ENCODE assay signal across 21 cellular contexts in genomic region chr9:34688329-34689161, GRCh38. TPM values are rescaled to one million over a fixed set of nuclear protein-coding genes. Genes with fewer than 3 reads are reported as not detected.
DNase-seq lines count a peak whose midpoint lies in the region; ATAC-seq, FAIRE-seq and TF ChIP-seq lines count a peak whose summit lies in the region.
"Had no signal": no experiment of that assay in that cellular context is flagged by ENCODE, and none has a peak within 500 bp of the region (broad histone marks: within the 10 kb centered on the region; RNA-seq: fewer than 3 reads in every experiment).

No MANE protein-coding gene starts in this region.

- no peak for TF ChIP-seq CTCF in H9 (conservative IDR thresholded peaks at IDR 0.05)
- TF ChIP-seq CTCF in H1 (IDR thresholded peaks at IDR 0.05; ENCODE audit: control extremely low read depth in 1 of 3, insufficient read depth in 1 of 3, low read depth in 1 of 3, low read length in 3 of 3) = no peak
- TF ChIP-seq CTCF in progenitor cell of endocrine pancreas (IDR thresholded peaks at IDR 0.05; ENCODE audit: unreplicated experiment) = no peak

- H3K36me3 Mint-ChIP-seq in H9 (ENCODE audit: insufficient read depth in 1 of 3, low read depth in 3 of 3) (no peaks in the 10 kb centered on the region), progenitor cell of endocrine pancreas (ENCODE audit: insufficient read depth) (no peaks in the 10 kb centered on the region)

- H3K56ac ChIP-seq in H9 (ENCODE audit: insufficient read length, low read depth, low read length) = no peak overlapping the region
- H3K56ac ChIP-seq in H1 (replicated peaks; ENCODE audit: insufficient read length, low read depth, low read length) = no peak overlapping the region

- POLR2A ChIA-PET in H1 (lab: Charles Lee; ENCODE audit: partially characterized antibody) = no interaction called here
- POLR2A ChIA-PET in HEK293T (lab: Yijun Ruan, JAX) = no interaction called here

- TF ChIP-seq RAD21 in H1 (IDR thresholded peaks at IDR 0.05 in 1 of 2, conservative IDR thresholded peaks at IDR 0.05 in 1 of 2; ENCODE audit: low read depth in 2 of 2, low read length in 2 of 2) = no peak

- H2BK20ac ChIP-seq in H9 (ENCODE audit: low read depth, low read length, poor library complexity, severe bottlenecking) (no peak overlapping the region), H1 (ENCODE audit: low read length) (no peak overlapping the region)

- H3K4me3 ChIP-seq in H1 (ENCODE audit: extremely low read depth in 1 of 4, insufficient read depth in 2 of 4, low read depth in 3 of 4, low read length in 4 of 4) = no peak overlapping the region
- H3K4me3 ChIP-seq: BLaER1 treated with 17β-estradiol and CSF1 and Interleukin-3, amounts not matched to agents 10 nM and 100 nM had no signal

- TF ChIP-seq EP300 in H1 (IDR thresholded peaks at IDR 0.05; ENCODE audit: borderline replicate concordance in 1 of 2, low read depth in 2 of 2, low read length in 2 of 2) = no peak

- H2AFZ ChIP-seq in H9 (ENCODE audit: low read length) = no peak overlapping the region
- H2AFZ ChIP-seq in H1 (ENCODE audit: low read length) = no peak overlapping the region

- H3K4me3 Mint-ChIP-seq in H9 (no peak overlapping the region), progenitor cell of endocrine pancreas (ENCODE audit: low read depth) (no peak overlapping the region)

- no peak overlapping the region for H3K23ac ChIP-seq in H9 (ENCODE audit: insufficient read length, low read depth, low read length)
- H3K23ac ChIP-seq in H1 (ENCODE audit: insufficient read length) = no peak overlapping the region

- H3K27ac ChIP-seq in H9 (ENCODE audit: insufficient read length, low read depth, low read length) = no peak overlapping the region
- no peak overlapping the region for H3K27ac ChIP-seq in H1 (ENCODE audit: low read depth, low read length)
- H3K27ac ChIP-seq: BLaER1 treated with 17β-estradiol and CSF1 and Interleukin-3, amounts not matched to agents 10 nM and 100 nM; RWPE1 had no signal

- no peak overlapping the region for H2AK5ac ChIP-seq in H9 (ENCODE audit: insufficient read length, low read length)
- no peak overlapping the region for H2AK5ac ChIP-seq in H1 (ENCODE audit: low read depth, low read length)

- H4K8ac ChIP-seq in H9 (replicated peaks; ENCODE audit: insufficient read length, low read depth, low read length) (no peak overlapping the region), H1 (ENCODE audit: extremely low read depth, insufficient read depth, low read length) (no peak overlapping the region)

- H3K9me3 ChIP-seq in H9 (ENCODE audit: control insufficient read depth, low read depth, low read length) = no peaks in the 10 kb centered on the region
- no peaks in the 10 kb centered on the region for H3K9me3 ChIP-seq in H1 (ENCODE audit: insufficient read depth in 2 of 2, low read depth in 1 of 2, low read length in 1 of 2)
- H3K9me3 ChIP-seq: BLaER1 treated with 17β-estradiol and CSF1 and Interleukin-3, amounts not matched to agents 10 nM and 100 nM had no signal

- CTCF ChIA-PET in H1 (lab: Charles Lee; ENCODE audit: partially characterized antibody) (interaction anchor here (1.7 to 12.6 kb wide), 3 partner anchors 13 to 14 kb away, joined by 8 to 147 read pairs (median 39); no protein-coding TSS in a partner anchor), HEK293T (lab: Yijun Ruan, JAX) (interaction anchor here (1.8 kb wide), 1 partner anchor 14 kb away, joined by 4 read pairs; no protein-coding TSS in a partner anchor)

- no peak overlapping the region for H3K4ac ChIP-seq in H9 (ENCODE audit: low read depth, low read length)
- H3K4ac ChIP-seq in H1 (replicated peaks; ENCODE audit: insufficient read length, low read depth, low read length) = no peak overlapping the region

- no peak overlapping the region for H3T11ph ChIP-seq in H9 (ENCODE audit: low read length)

- H4K5ac ChIP-seq in H9 (ENCODE audit: insufficient read length, low read depth, low read length) (no peak overlapping the region), H1 (ENCODE audit: insufficient read length, low read depth, low read length) (no peak overlapping the region)

- H3K27me3 Mint-ChIP-seq in H9 (ENCODE audit: low read depth) (no peaks in the 10 kb centered on the region; the same call in none of the 2 replicates), progenitor cell of endocrine pancreas (no peaks in the 10 kb centered on the region)

- H4K91ac ChIP-seq in H9 (ENCODE audit: insufficient read length, low read depth, low read length) = no peak overlapping the region
- H4K91ac ChIP-seq in H1 (replicated peaks; ENCODE audit: insufficient read length, low read length) = no peak overlapping the region

- no CpG with 5 or more reads among the region's 6 CpGs for WGBS in H9 (ENCODE audit: extremely low coverage, insufficient read length, low lambda C conversion rate)
- WGBS in H1 (ENCODE audit: extremely low coverage in 1 of 2, insufficient coverage in 1 of 2, insufficient read length in 1 of 2, insufficient replicate concordance in 2 of 2, low coverage in 1 of 2, low lambda C conversion rate in 2 of 2, missing lambda C conversion rate in 1 of 2), 2 experiments = 88% methylated on average over 6 of the region's 6 CpGs; no CpG with 5 or more reads in 1 of the 2 experiments

- H2BK15ac ChIP-seq in H9 (ENCODE audit: low read depth, low read length) = no peak overlapping the region
- 0 out of 2 replicates have a peak overlapping the region, but pooled peaks have one; percentile 63 for H2BK15ac ChIP-seq in H1 (ENCODE audit: low read length)

- H3K4me2 ChIP-seq in H9 (ENCODE audit: insufficient read depth, insufficient read length, low read length) (no peak overlapping the region), H1 (ENCODE audit: insufficient read depth in 1 of 2, low read depth in 2 of 2, low read length in 2 of 2) (no peak overlapping the region)

- H3K36me3 ChIP-seq in H1 (ENCODE audit: control insufficient read depth in 2 of 4, insufficient read depth in 4 of 4, low read length in 3 of 4) = no peaks in the 10 kb centered on the region
- H3K36me3 ChIP-seq: BLaER1 treated with 17β-estradiol and CSF1 and Interleukin-3, amounts not matched to agents 10 nM and 100 nM had no signal

- no peak for TF ChIP-seq POLR2A in H1 (IDR thresholded peaks at IDR 0.05; ENCODE audit: control extremely low read depth in 1 of 2, low read depth in 2 of 2, low read length in 2 of 2)

- H3K9me3 Mint-ChIP-seq in H9 (no peaks in the 10 kb centered on the region), progenitor cell of endocrine pancreas (ENCODE audit: low read depth) (no peaks in the 10 kb centered on the region)

- H3K79me1 ChIP-seq in H9 (ENCODE audit: insufficient read depth, low read depth, low read length, poor library complexity, severe bottlenecking) (no peaks in the 10 kb centered on the region), H1 (ENCODE audit: low read depth, low read length) (no peaks in the 10 kb centered on the region)

- H3K23me2 ChIP-seq in H9 (ENCODE audit: insufficient read length, low read depth, low read length, poor library complexity, severe bottlenecking) = no peaks in the 10 kb centered on the region
- no peaks in the 10 kb centered on the region; the same call in 1 of the 2 replicates for H3K23me2 ChIP-seq in H1 (ENCODE audit: low read depth, low read length)

- no peak overlapping the region for H2BK5ac ChIP-seq in H9 (ENCODE audit: insufficient read length, low read length)
- H2BK5ac ChIP-seq in H1 (ENCODE audit: low read depth, low read length) = no peak overlapping the region

- no peak for ATAC-seq in HG02588 (IDR thresholded peaks at IDR 0.05; ENCODE audit: unreplicated experiment)
- ATAC-seq in HG02885 (IDR thresholded peaks at IDR 0.05; ENCODE audit: poor library complexity, unreplicated experiment) = no peak
- ATAC-seq: SK-N-SH treated with all-trans-retinoic acid at 6 μM for 48 hours had no signal

- H3K27me3 ChIP-seq in H9 (ENCODE audit: insufficient read depth, low read length) (no peaks in the 10 kb centered on the region), H1 (replicated peaks in 1 of 4; ENCODE audit: control insufficient read depth in 3 of 4, extremely low read depth in 1 of 4, insufficient read depth in 3 of 4, low read length in 3 of 4) (no peaks in the 10 kb centered on the region)
- H3K27me3 ChIP-seq: BLaER1 treated with 17β-estradiol and CSF1 and Interleukin-3, amounts not matched to agents 10 nM and 100 nM had no signal

- H3K4me1 ChIP-seq in H9 (ENCODE audit: insufficient read depth, low read length) (peaks cover 8% of the 10 kb centered on the region; the same call in 1 of the 2 replicates), H1 (replicated peaks in 1 of 4; ENCODE audit: control insufficient read depth in 3 of 4, insufficient read depth in 4 of 4, low read length in 3 of 4) (peaks cover 0 to 3% (median 1%) of the 10 kb centered on the region in 4 experiments; a peak in 2 of 7 replicates)

- no peak overlapping the region for H3K18ac ChIP-seq in H9 (ENCODE audit: insufficient read length, low read depth, low read length)
- no peak overlapping the region for H3K18ac ChIP-seq in H1 (ENCODE audit: extremely low read depth, low read length)

- no peak for FAIRE-seq in H1 (lab: Jason Lieb, UNC)
- FAIRE-seq: HTR-8/SVneo had no signal

- no peak overlapping the region for H3K14ac ChIP-seq in H9 (ENCODE audit: insufficient read depth, low read length)
- H3K14ac ChIP-seq in H1 (ENCODE audit: insufficient read length) = no peak overlapping the region

- peak overlapping the region in 2 of 3 experiments; percentile 53 to 67; a peak in 1 of 7 replicates for H3K27ac Mint-ChIP-seq in H9
- peak overlapping the region; percentile 77 for H3K27ac Mint-ChIP-seq in progenitor cell of endocrine pancreas

- peak; percentile 9 for DNase-seq in DMS79 (lab: John Stamatoyannopoulos, UW)
- DNase-seq in DMS79 treated with DMSO at 0.1 percent for 48 hours (lab: John Stamatoyannopoulos, UW) = no peak
- DNase-seq in H9 = no peak
- DNase-seq in H1 (ENCODE audit: low read depth in 1 of 2, low spot score in 2 of 2) = no peak
- no peak for DNase-seq in progenitor cell of endocrine pancreas (ENCODE audit: low spot score, unreplicated experiment)
- DNase-seq in HEK293T (ENCODE audit: extremely low spot score) = no peak
- DNase-seq: 8988T; H7; IMR-90; NCI-H1105; NCI-H1694 treated with DMSO at 0.1 percent for 48 hours; NCI-H2081 treated with DMSO at 0.1 percent for 48 hours; NCI-H446 treated with DMSO at 0.1 percent for 48 hours; NCI-H526 treated with DMSO at 0.1 percent for 48 hours; NK-92 treated with Interleukin-12 subunit alpha and Interleukin-12 subunit beta, amount 100 ng/mL, for 24 hours had no signal

- H2BK120ac ChIP-seq in H9 (ENCODE audit: low read depth, low read length, poor library complexity, severe bottlenecking) = no peak overlapping the region
- no peak overlapping the region for H2BK120ac ChIP-seq in H1 (replicated peaks; ENCODE audit: low read depth, low read length)

- no peak overlapping the region for H3K9ac ChIP-seq in H9 (ENCODE audit: extremely low read depth, insufficient read length, low read length)
- no peak overlapping the region for H3K9ac ChIP-seq in H1 (replicated peaks in 1 of 4; ENCODE audit: extremely low read depth in 1 of 4, low read depth in 3 of 4, low read length in 3 of 4)
- H3K9ac ChIP-seq: BLaER1 treated with 17β-estradiol and CSF1 and Interleukin-3, amounts not matched to agents 10 nM and 100 nM had no signal

- H3K79me2 ChIP-seq in H9 (ENCODE audit: insufficient read depth, low read length) (no peaks in the 10 kb centered on the region), H1 (ENCODE audit: control insufficient read depth in 1 of 2, insufficient read depth in 2 of 2, low read length in 2 of 2) (no peaks in the 10 kb centered on the region)

- H3K4me1 Mint-ChIP-seq in H9 (peaks cover 13 to 17% of the 10 kb centered on the region in 2 experiments), progenitor cell of endocrine pancreas (ENCODE audit: low read depth) (peaks cover 18% of the 10 kb centered on the region)

- H2BK12ac ChIP-seq in H9 (ENCODE audit: insufficient read length, low read depth, low read length) (no peak overlapping the region), H1 (ENCODE audit: low read depth, low read length) (0 out of 2 replicates have a peak overlapping the region, but pooled peaks have one; percentile 19)

- H4K20me1 ChIP-seq in H9 (ENCODE audit: control insufficient read depth, insufficient read depth, insufficient read length) (no peaks in the 10 kb centered on the region), H1 (replicated peaks in 1 of 2; ENCODE audit: control insufficient read depth in 1 of 2, insufficient read depth in 2 of 2, low read length in 2 of 2) (no peaks in the 10 kb centered on the region)

RNA-seq across cellular contexts. Expression of gene CCL19, which starts 2.5 kb away (rescaled TPM):
- not detected in 2 replicates for total RNA-seq in H9 (2021)
- not detected in 2 replicates for total RNA-seq in H1 (2021; fragmentation: NEBNext Ultra II Directional; extraction: Animal tissue kit (Norgen Biotek cat#: 25700))
- polyA plus RNA-seq in H1 (2011; rRNA removed) = not detected in 2 replicates
- polyA plus RNA-seq in H1 (2011; cell fraction: cytosol; rRNA removed) = not detected
- not detected for polyA plus RNA-seq in H1 (2011; cell fraction: nucleus; rRNA removed)
- not detected in 4 replicates for polyA plus RNA-seq in H1 (2012, experiment 1 of 2)
- polyA plus RNA-seq in H1 (2012, experiment 2 of 2) = not detected
- polyA plus RNA-seq in H1 (2013, experiment 1 of 2) = not detected
- not detected for polyA plus RNA-seq in H1 (2013, experiment 2 of 2)
- polyA minus RNA-seq in H1 (2011; rRNA and poly(A)+ RNA removed) = not detected in 2 replicates
- not detected for polyA minus RNA-seq in H1 (2011; cell fraction: cytosol; rRNA and poly(A)+ RNA removed)
- not detected for polyA minus RNA-seq in H1 (2011; cell fraction: nucleus; rRNA and poly(A)+ RNA removed)
- total RNA-seq in progenitor cell of endocrine pancreas = 0.53 TPM in 1 of 2 replicates, not detected in the other
- total RNA-seq: H7, IMR-90 had no signal
- polyA plus RNA-seq: IMR-90 had no signal

RNA-seq across cellular contexts. Expression of gene CCL21, which starts 21.4 kb away (rescaled TPM):
- total RNA-seq in H9 (2021) (not detected in 2 replicates), progenitor cell of endocrine pancreas (not detected in 2 replicates)
- not detected in 2 replicates for total RNA-seq in H1 (2021; fragmentation: NEBNext Ultra II Directional; extraction: Animal tissue kit (Norgen Biotek cat#: 25700))
- not detected in 2 replicates for polyA plus RNA-seq in H1 (2011; rRNA removed)
- polyA plus RNA-seq in H1 (2011; cell fraction: cytosol; rRNA removed) = not detected
- not detected for polyA plus RNA-seq in H1 (2011; cell fraction: nucleus; rRNA removed)
- not detected in 4 replicates for polyA plus RNA-seq in H1 (2012, experiment 1 of 2)
- polyA plus RNA-seq in H1 (2012, experiment 2 of 2) = not detected
- not detected for polyA plus RNA-seq in H1 (2013, experiment 1 of 2)
- not detected for polyA plus RNA-seq in H1 (2013, experiment 2 of 2)
- not detected in 2 replicates for polyA minus RNA-seq in H1 (2011; rRNA and poly(A)+ RNA removed)
- not detected for polyA minus RNA-seq in H1 (2011; cell fraction: cytosol; rRNA and poly(A)+ RNA removed)
- not detected for polyA minus RNA-seq in H1 (2011; cell fraction: nucleus; rRNA and poly(A)+ RNA removed)
- total RNA-seq: H7, IMR-90 had no signal
- polyA plus RNA-seq: IMR-90 had no signal

RNA-seq across cellular contexts. Expression of gene CCL27, which starts 26.1 kb away (rescaled TPM):
- total RNA-seq in H9 (2021) (0.28 and 1.0 TPM in 2 replicates), progenitor cell of endocrine pancreas (0.67 and 1.6 TPM in 2 replicates)
- total RNA-seq in H1 (2021; fragmentation: NEBNext Ultra II Directional; extraction: Animal tissue kit (Norgen Biotek cat#: 25700)) = not detected in 2 replicates
- polyA plus RNA-seq in H1 (2011; rRNA removed) = 0.28 and 0.42 TPM in 2 replicates
- 0.35 TPM for polyA plus RNA-seq in H1 (2011; cell fraction: cytosol; rRNA removed)
- 0.33 TPM for polyA plus RNA-seq in H1 (2011; cell fraction: nucleus; rRNA removed)
- polyA plus RNA-seq in H1 (2012, experiment 1 of 2) = 0.29 to 0.83 TPM (median 0.34 TPM) in 3 of 4 replicates, not detected in the other
- polyA plus RNA-seq in H1 (2012, experiment 2 of 2) = 0.37 TPM
- 0.20 TPM for polyA plus RNA-seq in H1 (2013, experiment 1 of 2)
- polyA plus RNA-seq in H1 (2013, experiment 2 of 2) = 0.31 TPM
- not detected in 2 replicates for polyA minus RNA-seq in H1 (2011; rRNA and poly(A)+ RNA removed)
- polyA minus RNA-seq in H1 (2011; cell fraction: cytosol; rRNA and poly(A)+ RNA removed) = not detected
- polyA minus RNA-seq in H1 (2011; cell fraction: nucleus; rRNA and poly(A)+ RNA removed) = not detected

RNA-seq across cellular contexts. Expression of gene IL11RA, which starts 36.6 kb away (rescaled TPM):
- total RNA-seq in H9 (2021) (8.7 and 8.9 TPM in 2 replicates), progenitor cell of endocrine pancreas (27.5 and 27.8 TPM in 2 replicates)
- total RNA-seq in H1 (2021; fragmentation: NEBNext Ultra II Directional; extraction: Animal tissue kit (Norgen Biotek cat#: 25700)) = 5.1 and 5.5 TPM in 2 replicates
- polyA plus RNA-seq in H1 (2011; rRNA removed) = 9.1 and 10.5 TPM in 2 replicates
- 8.9 TPM for polyA plus RNA-seq in H1 (2011; cell fraction: cytosol; rRNA removed)
- polyA plus RNA-seq in H1 (2011; cell fraction: nucleus; rRNA removed) = 43.0 TPM
- 6.4 to 10.1 TPM (median 8.2 TPM) in 4 replicates for polyA plus RNA-seq in H1 (2012, experiment 1 of 2)
- 2.6 TPM for polyA plus RNA-seq in H1 (2012, experiment 2 of 2)
- 3.8 TPM for polyA plus RNA-seq in H1 (2013, experiment 1 of 2)
- 3.9 TPM for polyA plus RNA-seq in H1 (2013, experiment 2 of 2)
- polyA minus RNA-seq in H1 (2011; rRNA and poly(A)+ RNA removed) = 2.6 and 3.1 TPM in 2 replicates
- polyA minus RNA-seq in H1 (2011; cell fraction: cytosol; rRNA and poly(A)+ RNA removed) = 3.6 TPM
- polyA minus RNA-seq in H1 (2011; cell fraction: nucleus; rRNA and poly(A)+ RNA removed) = 12.8 TPM

RNA-seq across cellular contexts. Expression of gene GALT, which starts 42.1 kb away (rescaled TPM):
- total RNA-seq in H9 (2021) = 39.2 and 41.5 TPM in 2 replicates
- 21.1 and 21.9 TPM in 2 replicates for total RNA-seq in H1 (2021; fragmentation: NEBNext Ultra II Directional; extraction: Animal tissue kit (Norgen Biotek cat#: 25700))
- polyA plus RNA-seq in H1 (2011; rRNA removed) = 50.4 and 50.6 TPM in 2 replicates
- 36.6 TPM for polyA plus RNA-seq in H1 (2011; cell fraction: cytosol; rRNA removed)
- polyA plus RNA-seq in H1 (2011; cell fraction: nucleus; rRNA removed) = 207 TPM
- 24.2 to 37.4 TPM (median 30.3 TPM) in 4 replicates for polyA plus RNA-seq in H1 (2012, experiment 1 of 2)
- polyA plus RNA-seq in H1 (2012, experiment 2 of 2) = 24.6 TPM
- 19.9 TPM for polyA plus RNA-seq in H1 (2013, experiment 1 of 2)
- 19.2 TPM for polyA plus RNA-seq in H1 (2013, experiment 2 of 2)
- 25.3 and 28.2 TPM in 2 replicates for polyA minus RNA-seq in H1 (2011; rRNA and poly(A)+ RNA removed)
- 8.4 TPM for polyA minus RNA-seq in H1 (2011; cell fraction: cytosol; rRNA and poly(A)+ RNA removed)
- polyA minus RNA-seq in H1 (2011; cell fraction: nucleus; rRNA and poly(A)+ RNA removed) = 73.8 TPM
- total RNA-seq in progenitor cell of endocrine pancreas = 82.5 and 85.6 TPM in 2 replicates
